Comparison of ENCODE assay signal across 21 cellular contexts in genomic region chr22:21966643-21967516, GRCh38.
"Had no signal": no experiment of that assay in that cellular context is flagged by ENCODE, and none has a peak within 500 bp of the region (broad histone marks: within the 10 kb centered on the region; RNA-seq: fewer than 3 reads in every experiment).

No MANE protein-coding gene starts in this region.

- H3K27me3 Mint-ChIP-seq: dendritic cell treated with granulocyte-macrophage colony-stimulating factor and Interleukin-4, amounts not matched to agents 40 ng/mL and 50 ng/mL, for 4 days; effector memory CD8-positive, alpha-beta T cell; naive B cell; type B pancreatic cell had no signal

- H3K9me3 ChIP-seq: esophagus squamous epithelium, psoas muscle, right lobe of liver, stomach, uterus had no signal

- ATAC-seq: effector memory CD8-positive, alpha-beta T cell; foreskin keratinocyte; left colon; left ventricle myocardium superior; right lobe of liver had no signal

- H3K27ac Mint-ChIP-seq: dendritic cell treated with granulocyte-macrophage colony-stimulating factor and Interleukin-4, amounts not matched to agents 40 ng/mL and 50 ng/mL, for 4 days; effector memory CD8-positive, alpha-beta T cell; nephron; type B pancreatic cell had no signal

- DNase-seq: effector memory CD8-positive, alpha-beta T cell; esophagus squamous epithelium; foreskin keratinocyte; head of caudate nucleus; left colon; left ventricle myocardium superior; mesenchymal stem cell; midbrain; naive B cell; psoas muscle; retina; right lobe of liver; stimulated activated CD4-positive, alpha-beta T cell treated with anti-CD3 and anti-CD28 coated beads, Interleukin-2, amount 100 ng/mL, for 24 hours; stimulated activated naive CD4-positive, alpha-beta T cell; stomach; substantia nigra; uterus had no signal

- FAIRE-seq: colon had no signal

- H3K9me3 Mint-ChIP-seq: dendritic cell treated with granulocyte-macrophage colony-stimulating factor and Interleukin-4, amounts not matched to agents 40 ng/mL and 50 ng/mL, for 4 days; effector memory CD8-positive, alpha-beta T cell; naive B cell; nephron; type B pancreatic cell had no signal

- H3K4me3 Mint-ChIP-seq: dendritic cell treated with granulocyte-macrophage colony-stimulating factor and Interleukin-4, amounts not matched to agents 40 ng/mL and 50 ng/mL, for 4 days; effector memory CD8-positive, alpha-beta T cell; nephron; type B pancreatic cell had no signal

- H3K4me1 Mint-ChIP-seq: nephron had no signal
